In the genomic region with DNA sequence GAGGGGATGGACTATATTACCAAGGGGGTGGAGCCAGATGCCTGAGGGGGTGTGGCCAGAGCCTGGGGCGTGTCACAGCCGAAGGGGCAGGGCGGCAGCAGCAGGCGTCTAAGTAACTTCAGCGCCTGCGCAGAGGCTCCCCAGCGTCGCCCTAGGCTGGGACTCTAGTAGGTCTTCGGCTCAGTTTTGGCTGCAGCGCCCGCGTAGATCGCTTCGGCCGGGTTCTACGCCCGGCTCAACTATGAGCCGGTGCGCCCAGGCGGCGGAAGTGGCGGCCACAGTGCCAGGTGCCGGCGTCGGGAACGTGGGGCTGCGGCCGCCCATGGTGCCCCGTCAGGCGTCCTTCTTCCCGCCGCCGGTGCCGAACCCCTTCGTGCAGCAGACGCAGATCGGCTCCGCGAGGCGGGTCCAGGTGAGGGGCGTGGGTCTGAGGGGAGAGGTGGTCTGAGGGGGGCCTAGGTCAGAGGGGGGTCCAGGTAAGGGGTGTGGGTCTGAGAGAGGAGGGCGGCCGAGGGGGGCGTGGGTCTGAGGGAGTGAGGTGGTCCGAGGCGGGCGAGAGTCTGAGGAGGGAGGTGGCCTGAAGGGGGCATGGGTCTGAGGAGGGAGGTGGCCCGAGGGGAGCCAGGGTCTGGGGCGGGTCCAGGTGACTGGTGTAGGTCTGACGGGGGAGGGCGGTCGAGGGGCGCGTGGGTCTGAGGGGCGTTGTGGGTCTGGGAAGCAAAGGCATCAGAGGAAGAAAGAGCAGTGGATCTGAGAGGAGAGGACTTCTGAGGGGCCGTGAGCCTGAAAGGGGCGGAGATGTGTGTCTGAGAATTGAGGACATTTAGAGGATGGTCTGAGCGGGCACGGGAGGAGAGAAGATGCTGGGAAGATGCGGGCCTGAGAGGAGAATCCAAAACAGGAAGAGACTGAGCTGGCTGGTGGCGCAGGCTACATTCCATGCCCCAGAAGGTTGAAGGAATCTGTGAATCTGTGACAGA, we compare ENCODE assay signal across 1 cellular context.
TF ChIP-seq lines count a peak whose summit lies in the region.

A gene with protein sequence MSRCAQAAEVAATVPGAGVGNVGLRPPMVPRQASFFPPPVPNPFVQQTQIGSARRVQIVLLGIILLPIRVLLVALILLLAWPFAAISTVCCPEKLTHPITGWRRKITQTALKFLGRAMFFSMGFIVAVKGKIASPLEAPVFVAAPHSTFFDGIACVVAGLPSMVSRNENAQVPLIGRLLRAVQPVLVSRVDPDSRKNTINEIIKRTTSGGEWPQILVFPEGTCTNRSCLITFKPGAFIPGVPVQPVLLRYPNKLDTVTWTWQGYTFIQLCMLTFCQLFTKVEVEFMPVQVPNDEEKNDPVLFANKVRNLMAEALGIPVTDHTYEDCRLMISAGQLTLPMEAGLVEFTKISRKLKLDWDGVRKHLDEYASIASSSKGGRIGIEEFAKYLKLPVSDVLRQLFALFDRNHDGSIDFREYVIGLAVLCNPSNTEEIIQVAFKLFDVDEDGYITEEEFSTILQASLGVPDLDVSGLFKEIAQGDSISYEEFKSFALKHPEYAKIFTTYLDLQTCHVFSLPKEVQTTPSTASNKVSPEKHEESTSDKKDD (plus strand): TSS at position 132 of the 980 bp plus-strand sequence. CDS start 110 bp downstream, at position 242.

TF ChIP-seq in HepG2, 621 proteins besides CTCF, POLR2A, EP300 and RAD21 (continued from another document and continues in another):
- TF ChIP-seq, protein P1, sequence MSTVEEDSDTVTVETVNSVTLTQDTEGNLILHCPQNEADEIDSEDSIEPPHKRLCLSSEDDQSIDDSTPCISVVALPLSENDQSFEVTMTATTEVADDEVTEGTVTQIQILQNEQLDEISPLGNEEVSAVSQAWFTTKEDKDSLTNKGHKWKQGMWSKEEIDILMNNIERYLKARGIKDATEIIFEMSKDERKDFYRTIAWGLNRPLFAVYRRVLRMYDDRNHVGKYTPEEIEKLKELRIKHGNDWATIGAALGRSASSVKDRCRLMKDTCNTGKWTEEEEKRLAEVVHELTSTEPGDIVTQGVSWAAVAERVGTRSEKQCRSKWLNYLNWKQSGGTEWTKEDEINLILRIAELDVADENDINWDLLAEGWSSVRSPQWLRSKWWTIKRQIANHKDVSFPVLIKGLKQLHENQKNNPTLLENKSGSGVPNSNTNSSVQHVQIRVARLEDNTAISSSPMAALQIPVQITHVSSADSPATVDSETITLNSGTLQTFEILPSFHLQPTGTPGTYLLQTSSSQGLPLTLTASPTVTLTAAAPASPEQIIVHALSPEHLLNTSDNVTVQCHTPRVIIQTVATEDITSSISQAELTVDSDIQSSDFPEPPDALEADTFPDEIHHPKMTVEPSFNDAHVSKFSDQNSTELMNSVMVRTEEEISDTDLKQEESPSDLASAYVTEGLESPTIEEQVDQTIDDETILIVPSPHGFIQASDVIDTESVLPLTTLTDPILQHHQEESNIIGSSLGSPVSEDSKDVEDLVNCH (CRISPR knock-in tag; IDR thresholded peaks at IDR 0.05) = no peak
- TF ChIP-seq CREM (IDR thresholded peaks at IDR 0.05) (no peak), CREM (CRISPR knock-in tag; IDR thresholded peaks at IDR 0.05) (no peak), ZNF121 (CRISPR knock-in tag; IDR thresholded peaks at IDR 0.05) (no peak), CCDC6 (CRISPR knock-in tag; IDR thresholded peaks at IDR 0.05) (0 out of 2 replicates have a peak, but pooled peaks have one; percentile 33), ZFP90 (CRISPR knock-in tag; IDR thresholded peaks at IDR 0.05; ENCODE audit: borderline replicate concordance) (peak; percentile 83; the same call in 1 of the 2 replicates), KDM5A (IDR thresholded peaks at IDR 0.05; ENCODE audit: borderline replicate concordance, low read length) (no peak), CENPT (CRISPR knock-in tag; IDR thresholded peaks at IDR 0.05; ENCODE audit: low read depth) (no peak), NR2F2 (IDR thresholded peaks at IDR 0.05; ENCODE audit: borderline replicate concordance, low read depth) (no peak), ZNF614 (CRISPR knock-in tag; IDR thresholded peaks at IDR 0.05; ENCODE audit: borderline replicate concordance) (0 out of 2 replicates have a peak, but pooled peaks have one; percentile 31), JARID2 (CRISPR knock-in tag; IDR thresholded peaks at IDR 0.05; ENCODE audit: insufficient replicate concordance) (no peak), BCL6 (CRISPR knock-in tag; IDR thresholded peaks at IDR 0.05) (no peak), SATB2 (CRISPR knock-in tag; IDR thresholded peaks at IDR 0.05) (no peak; the same call in 1 of the 2 replicates), SALL2 (CRISPR knock-in tag; IDR thresholded peaks at IDR 0.05) (no peak), NRL (CRISPR knock-in tag; IDR thresholded peaks at IDR 0.05; ENCODE audit: borderline replicate concordance) (no peak; the same call in 1 of the 2 replicates), ZSCAN9 (CRISPR knock-in tag; IDR thresholded peaks at IDR 0.05; ENCODE audit: borderline replicate concordance) (no peak), ZNF629 (CRISPR knock-in tag; conservative IDR thresholded peaks at IDR 0.05) (no peak), KDM6A (CRISPR knock-in tag; IDR thresholded peaks at IDR 0.05; ENCODE audit: low read depth) (no peak), YEATS2 (CRISPR knock-in tag; IDR thresholded peaks at IDR 0.05; ENCODE audit: borderline replicate concordance) (no peak)
- TF ChIP-seq, protein P2, sequence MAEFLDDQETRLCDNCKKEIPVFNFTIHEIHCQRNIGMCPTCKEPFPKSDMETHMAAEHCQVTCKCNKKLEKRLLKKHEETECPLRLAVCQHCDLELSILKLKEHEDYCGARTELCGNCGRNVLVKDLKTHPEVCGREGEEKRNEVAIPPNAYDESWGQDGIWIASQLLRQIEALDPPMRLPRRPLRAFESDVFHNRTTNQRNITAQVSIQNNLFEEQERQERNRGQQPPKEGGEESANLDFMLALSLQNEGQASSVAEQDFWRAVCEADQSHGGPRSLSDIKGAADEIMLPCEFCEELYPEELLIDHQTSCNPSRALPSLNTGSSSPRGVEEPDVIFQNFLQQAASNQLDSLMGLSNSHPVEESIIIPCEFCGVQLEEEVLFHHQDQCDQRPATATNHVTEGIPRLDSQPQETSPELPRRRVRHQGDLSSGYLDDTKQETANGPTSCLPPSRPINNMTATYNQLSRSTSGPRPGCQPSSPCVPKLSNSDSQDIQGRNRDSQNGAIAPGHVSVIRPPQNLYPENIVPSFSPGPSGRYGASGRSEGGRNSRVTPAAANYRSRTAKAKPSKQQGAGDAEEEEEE (CRISPR knock-in tag; IDR thresholded peaks at IDR 0.05; ENCODE audit: borderline replicate concordance) = no peak
- TF ChIP-seq, protein P3, sequence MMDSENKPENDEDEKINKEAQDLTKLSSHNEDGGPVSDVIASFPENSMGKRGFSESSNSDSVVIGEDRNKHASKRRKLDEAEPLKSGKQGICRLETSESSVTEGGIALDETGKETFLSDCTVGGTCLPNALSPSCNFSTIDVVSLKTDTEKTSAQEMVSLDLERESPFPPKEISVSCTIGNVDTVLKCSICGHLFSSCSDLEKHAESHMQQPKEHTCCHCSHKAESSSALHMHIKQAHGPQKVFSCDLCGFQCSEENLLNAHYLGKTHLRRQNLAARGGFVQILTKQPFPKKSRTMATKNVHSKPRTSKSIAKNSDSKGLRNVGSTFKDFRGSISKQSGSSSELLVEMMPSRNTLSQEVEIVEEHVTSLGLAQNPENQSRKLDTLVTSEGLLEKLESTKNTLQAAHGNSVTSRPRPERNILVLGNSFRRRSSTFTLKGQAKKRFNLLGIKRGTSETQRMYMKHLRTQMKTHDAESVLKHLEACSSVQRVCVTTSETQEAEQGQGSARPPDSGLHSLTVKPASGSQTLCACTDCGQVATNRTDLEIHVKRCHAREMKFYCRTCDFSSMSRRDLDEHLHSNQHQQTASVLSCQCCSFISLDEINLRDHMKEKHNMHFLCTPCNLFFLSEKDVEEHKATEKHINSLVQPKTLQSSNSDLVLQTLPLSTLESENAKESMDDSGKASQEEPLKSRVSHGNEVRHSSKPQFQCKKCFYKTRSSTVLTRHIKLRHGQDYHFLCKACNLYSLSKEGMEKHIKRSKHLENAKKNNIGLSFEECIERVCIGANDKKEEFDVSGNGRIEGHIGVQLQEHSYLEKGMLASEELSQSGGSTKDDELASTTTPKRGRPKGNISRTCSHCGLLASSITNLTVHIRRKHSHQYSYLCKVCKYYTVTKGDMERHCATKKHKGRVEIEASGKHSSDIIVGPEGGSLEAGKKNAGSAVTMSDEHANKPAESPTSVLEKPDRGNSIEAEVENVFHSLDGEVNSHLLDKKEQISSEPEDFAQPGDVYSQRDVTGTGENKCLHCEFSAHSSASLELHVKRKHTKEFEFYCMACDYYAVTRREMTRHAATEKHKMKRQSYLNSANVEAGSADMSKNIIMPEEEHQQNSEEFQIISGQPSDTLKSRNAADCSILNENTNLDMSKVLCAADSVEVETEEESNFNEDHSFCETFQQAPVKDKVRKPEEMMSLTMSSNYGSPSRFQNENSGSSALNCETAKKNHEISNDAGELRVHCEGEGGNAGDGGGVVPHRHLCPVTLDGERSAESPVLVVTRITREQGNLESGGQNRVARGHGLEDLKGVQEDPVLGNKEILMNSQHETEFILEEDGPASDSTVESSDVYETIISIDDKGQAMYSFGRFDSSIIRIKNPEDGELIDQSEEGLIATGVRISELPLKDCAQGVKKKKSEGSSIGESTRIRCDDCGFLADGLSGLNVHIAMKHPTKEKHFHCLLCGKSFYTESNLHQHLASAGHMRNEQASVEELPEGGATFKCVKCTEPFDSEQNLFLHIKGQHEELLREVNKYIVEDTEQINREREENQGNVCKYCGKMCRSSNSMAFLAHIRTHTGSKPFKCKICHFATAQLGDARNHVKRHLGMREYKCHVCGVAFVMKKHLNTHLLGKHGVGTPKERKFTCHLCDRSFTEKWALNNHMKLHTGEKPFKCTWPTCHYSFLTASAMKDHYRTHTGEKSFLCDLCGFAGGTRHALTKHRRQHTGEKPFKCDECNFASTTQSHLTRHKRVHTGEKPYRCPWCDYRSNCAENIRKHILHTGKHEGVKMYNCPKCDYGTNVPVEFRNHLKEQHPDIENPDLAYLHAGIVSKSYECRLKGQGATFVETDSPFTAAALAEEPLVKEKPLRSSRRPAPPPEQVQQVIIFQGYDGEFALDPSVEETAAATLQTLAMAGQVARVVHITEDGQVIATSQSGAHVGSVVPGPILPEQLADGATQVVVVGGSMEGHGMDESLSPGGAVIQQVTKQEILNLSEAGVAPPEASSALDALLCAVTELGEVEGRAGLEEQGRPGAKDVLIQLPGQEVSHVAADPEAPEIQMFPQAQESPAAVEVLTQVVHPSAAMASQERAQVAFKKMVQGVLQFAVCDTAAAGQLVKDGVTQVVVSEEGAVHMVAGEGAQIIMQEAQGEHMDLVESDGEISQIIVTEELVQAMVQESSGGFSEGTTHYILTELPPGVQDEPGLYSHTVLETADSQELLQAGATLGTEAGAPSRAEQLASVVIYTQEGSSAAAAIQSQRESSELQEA (CRISPR knock-in tag; IDR thresholded peaks at IDR 0.05; ENCODE audit: not compliant biosample characterization) = no peak
- TF ChIP-seq, protein P4, sequence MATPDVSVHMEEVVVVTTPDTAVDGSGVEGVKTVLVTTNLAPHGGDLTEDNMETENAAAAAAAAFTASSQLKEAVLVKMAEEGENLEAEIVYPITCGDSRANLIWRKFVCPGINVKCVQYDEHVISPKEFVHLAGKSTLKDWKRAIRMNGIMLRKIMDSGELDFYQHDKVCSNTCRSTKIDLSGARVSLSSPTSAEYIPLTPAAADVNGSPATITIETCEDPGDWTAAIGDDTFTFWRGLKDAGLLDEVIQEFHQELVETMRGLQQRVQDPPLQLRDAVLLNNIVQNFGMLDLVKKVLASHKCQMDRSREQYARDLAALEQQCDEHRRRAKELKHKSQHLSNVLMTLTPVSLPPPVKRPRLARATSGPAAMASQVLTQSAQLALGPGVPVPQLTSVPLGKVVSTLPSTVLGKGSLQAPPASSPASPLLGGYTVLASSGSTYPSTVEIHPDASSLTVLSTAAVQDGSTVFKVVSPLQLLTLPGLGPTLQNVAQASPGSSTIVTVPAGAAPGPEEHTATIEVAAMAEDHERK (CRISPR knock-in tag; IDR thresholded peaks at IDR 0.05; ENCODE audit: low read depth) = no peak
- TF ChIP-seq, protein P5, sequence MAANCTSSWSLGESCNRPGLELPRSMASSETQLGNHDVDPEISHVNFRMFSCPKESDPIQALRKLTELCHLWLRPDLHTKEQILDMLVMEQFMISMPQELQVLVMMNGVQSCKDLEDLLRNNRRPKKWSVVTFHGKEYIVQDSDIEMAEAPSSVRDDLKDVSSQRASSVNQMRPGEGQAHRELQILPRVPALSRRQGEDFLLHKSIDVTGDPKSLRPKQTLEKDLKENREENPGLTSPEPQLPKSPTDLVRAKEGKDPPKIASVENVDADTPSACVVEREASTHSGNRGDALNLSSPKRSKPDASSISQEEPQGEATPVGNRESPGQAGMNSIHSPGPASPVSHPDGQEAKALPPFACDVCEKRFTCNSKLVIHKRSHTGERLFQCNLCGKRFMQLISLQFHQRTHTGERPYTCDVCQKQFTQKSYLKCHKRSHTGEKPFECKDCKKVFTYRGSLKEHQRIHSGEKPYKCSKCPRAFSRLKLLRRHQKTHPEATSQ (CRISPR knock-in tag; IDR thresholded peaks at IDR 0.05; ENCODE audit: borderline replicate concordance) = no peak
- TF ChIP-seq, protein P6, sequence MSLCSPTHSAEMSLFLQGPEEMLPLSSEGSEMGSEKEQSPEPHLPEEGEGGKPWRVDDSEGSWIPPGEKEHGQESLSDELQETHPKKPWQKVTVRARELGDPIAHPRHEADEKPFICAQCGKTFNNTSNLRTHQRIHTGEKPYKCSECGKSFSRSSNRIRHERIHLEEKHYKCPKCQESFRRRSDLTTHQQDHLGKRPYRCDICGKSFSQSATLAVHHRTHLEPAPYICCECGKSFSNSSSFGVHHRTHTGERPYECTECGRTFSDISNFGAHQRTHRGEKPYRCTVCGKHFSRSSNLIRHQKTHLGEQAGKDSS (CRISPR knock-in tag; IDR thresholded peaks at IDR 0.05; ENCODE audit: borderline replicate concordance, low read depth) = no peak; the same call in 1 of the 2 replicates
